Comparison of ENCODE assay signal across 1 cellular context in the genomic region with DNA sequence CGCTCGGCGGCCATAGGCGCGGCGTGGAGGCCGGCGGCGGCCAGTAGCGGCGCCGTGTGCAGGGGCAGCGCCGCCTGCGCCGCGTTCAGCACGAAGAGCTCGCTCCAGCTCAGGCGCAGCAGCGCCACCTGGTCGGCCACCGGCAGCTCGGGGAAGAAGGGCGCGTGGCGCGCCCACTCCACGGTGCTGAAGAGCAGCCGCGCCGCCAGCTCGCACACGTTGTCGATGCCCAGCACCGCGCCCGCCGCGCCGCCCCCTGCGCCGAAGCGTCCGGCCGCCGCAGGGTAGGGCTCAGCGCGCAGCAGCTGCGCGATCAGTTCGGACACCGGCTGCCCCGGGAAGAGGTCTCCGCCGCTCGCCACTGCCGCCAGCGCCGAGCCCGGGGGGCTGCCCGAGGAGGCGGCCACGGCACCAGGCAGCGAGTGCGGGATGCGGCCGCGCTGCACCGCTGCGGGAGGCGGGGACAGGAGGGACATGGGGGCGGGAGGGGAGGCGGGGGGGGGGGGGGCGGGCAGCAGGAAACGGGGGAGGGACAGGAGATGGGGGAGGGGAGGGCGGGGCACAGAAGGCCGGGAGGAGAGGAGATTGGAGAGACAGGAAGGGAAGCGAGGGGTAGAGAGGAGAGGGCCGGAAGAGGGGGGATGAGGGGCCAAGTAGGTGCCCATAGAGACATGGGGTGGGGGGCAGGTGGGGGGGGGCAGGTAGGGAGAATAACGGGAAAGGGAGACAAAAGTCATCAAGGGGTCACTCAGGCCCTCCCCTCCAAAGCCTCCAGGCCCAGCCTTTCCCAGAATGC.
A peak's percentile ranks its signal among the peaks of the same experiment; 100 is the strongest.
TF ChIP-seq lines count a peak whose summit lies in the region.

No MANE protein-coding gene starts in this region.

TF ChIP-seq in H1, 55 proteins besides CTCF, POLR2A, EP300 and RAD21:
- peak; percentile 71 to 76; a peak in 2 of 4 replicates for TF ChIP-seq SIN3A (conservative IDR thresholded peaks at IDR 0.05 in 1 of 2, IDR thresholded peaks at IDR 0.05 in 1 of 2; ENCODE audit: low read depth in 1 of 2, low read length in 2 of 2)
- TF ChIP-seq TAF1 (IDR thresholded peaks at IDR 0.05; ENCODE audit: low read depth, low read length): peak; percentile 67
- peak; percentile 86 for TF ChIP-seq BACH1 (IDR thresholded peaks at IDR 0.05; ENCODE audit: low read length)
- TF ChIP-seq GTF2F1 (IDR thresholded peaks at IDR 0.05; ENCODE audit: borderline replicate concordance, low read depth, low read length): no peak
- TF ChIP-seq FOSL1 (IDR thresholded peaks at IDR 0.05; ENCODE audit: insufficient read depth, low read depth, low read length): no peak
- TF ChIP-seq YY1 (IDR thresholded peaks at IDR 0.05; ENCODE audit: low read depth, low read length): peak; percentile 68; the same call in 1 of the 2 replicates
- 0 out of 2 replicates have a peak, but pooled peaks have one; percentile 26 for TF ChIP-seq RBBP5 (IDR thresholded peaks at IDR 0.05; ENCODE audit: borderline replicate concordance, low read depth, low read length)
- TF ChIP-seq JUND (IDR thresholded peaks at IDR 0.05; ENCODE audit: low read length): no peak
- peak; percentile 43 for TF ChIP-seq TAF7 (optimal IDR thresholded peaks at IDR 0.05; ENCODE audit: borderline replicate concordance, low read depth, low read length)
- TF ChIP-seq HDAC2 (IDR thresholded peaks at IDR 0.05; ENCODE audit: borderline replicate concordance in 1 of 2, low read depth in 2 of 2, low read length in 2 of 2): peak; percentile 51; a peak in 2 of 4 replicates
- TF ChIP-seq GABPA (IDR thresholded peaks at IDR 0.05; ENCODE audit: borderline replicate concordance, insufficient read depth, low read length): no peak
- no peak for TF ChIP-seq EZH2 (IDR thresholded peaks at IDR 0.05; ENCODE audit: low read depth, low read length, severe bottlenecking)
- TF ChIP-seq KDM5A (IDR thresholded peaks at IDR 0.05; ENCODE audit: low read length): no peak
- peak; percentile 10; the same call in 1 of the 2 replicates for TF ChIP-seq POLR2AphosphoS5 (IDR thresholded peaks at IDR 0.05; ENCODE audit: low read depth, low read length)
- TF ChIP-seq PHF8 (conservative IDR thresholded peaks at IDR 0.05; ENCODE audit: low read depth, low read length): peak; percentile 45
- no peak for TF ChIP-seq SRF (IDR thresholded peaks at IDR 0.05; ENCODE audit: low read depth, low read length)
- peak; percentile 19 for TF ChIP-seq ASH2L (IDR thresholded peaks at IDR 0.05; ENCODE audit: low read length)
- TF ChIP-seq CBX8 (IDR thresholded peaks at IDR 0.05; ENCODE audit: borderline replicate concordance, low read depth, low read length): no peak
- TF ChIP-seq POU5F1 (IDR thresholded peaks at IDR 0.05; ENCODE audit: low read depth, low read length): no peak
- no peak for TF ChIP-seq SUZ12 (IDR thresholded peaks at IDR 0.05; ENCODE audit: low read length)
TF ChIP-seq in H1: peak in this region for 10.
